8 cellular contexts compared by ENCODE assay signal in genomic region chrX:9677098-9677739, GRCh38.
DNase-seq lines count a peak whose midpoint lies in the region; ATAC-seq and TF ChIP-seq lines count a peak whose summit lies in the region.

No MANE protein-coding gene starts in this region.

- H3K4me3 Mint-ChIP-seq in stimulated activated memory B cell treated with anti-CD40 and anti-IgM and Interleukin-4, amounts not matched to agents 10 μg/mL and 1 μg/mL and 100 μg/mL, for 72 hours, result peak overlapping the region; percentile 57

- H2AFZ ChIP-seq in GM23248, result no peak overlapping the region
- no peak overlapping the region for H2AFZ ChIP-seq in mesenchymal stem cell (ENCODE audit: low read depth, low read length)

- H3K4me1 ChIP-seq in GM23248 (ENCODE audit: insufficient read depth) (no peaks in the 10 kb centered on the region), colonic mucosa (no peaks in the 10 kb centered on the region), mesenchymal stem cell (ENCODE audit: control insufficient read depth, insufficient read depth, low read depth, low read length) (peaks cover 2% of the 10 kb centered on the region)

- no peak overlapping the region for H2BK5ac ChIP-seq in mesenchymal stem cell (ENCODE audit: low read depth, low read length, poor library complexity, severe bottlenecking)

- H3K14ac ChIP-seq in mesenchymal stem cell (ENCODE audit: low read length in 2 of 2), result no peak overlapping the region

- H2AK5ac ChIP-seq in mesenchymal stem cell (ENCODE audit: low read length, severe bottlenecking), result no peak overlapping the region

- no peak overlapping the region for H3K18ac ChIP-seq in mesenchymal stem cell (ENCODE audit: low read depth in 1 of 2, low read length in 2 of 2)

- DNase-seq in GM23248 (peak; percentile 23), MV-4-11 (lab: John Stamatoyannopoulos, UW) (peak; percentile 82), colonic mucosa (peak; percentile 70), NCI-H774 (lab: John Stamatoyannopoulos, UW) (no peak), mesenchymal stem cell (no peak), UCSD-AML1 (lab: John Stamatoyannopoulos, UW; ENCODE audit: unreplicated experiment) (no peak)

- no peak overlapping the region for H3K23ac ChIP-seq in mesenchymal stem cell (ENCODE audit: low read length in 2 of 2)

- no peaks in the 10 kb centered on the region for H3K9me2 ChIP-seq in GM23248 (ENCODE audit: insufficient read depth)

- no peaks in the 10 kb centered on the region for H3K27me3 Mint-ChIP-seq in stimulated activated memory B cell treated with anti-CD40 and anti-IgM and Interleukin-4, amounts not matched to agents 10 μg/mL and 1 μg/mL and 100 μg/mL, for 72 hours

- H3K27ac ChIP-seq in GM23248 (no peak overlapping the region), colonic mucosa (peak overlapping the region; percentile 53), mesenchymal stem cell (ENCODE audit: low read length, poor library complexity, severe bottlenecking) (no peak overlapping the region)

- peak overlapping the region; percentile 89 for H3K27ac Mint-ChIP-seq in stimulated activated memory B cell treated with anti-CD40 and anti-IgM and Interleukin-4, amounts not matched to agents 10 μg/mL and 1 μg/mL and 100 μg/mL, for 72 hours

- no peak overlapping the region for H3K4me3 ChIP-seq in GM23248
- H3K4me3 ChIP-seq in colonic mucosa, result no peak overlapping the region
- H3K4me3 ChIP-seq in mesenchymal stem cell (ENCODE audit: insufficient read depth in 1 of 2, low read depth in 1 of 2, low read length in 2 of 2), result no peak overlapping the region

- no peak overlapping the region for H2BK12ac ChIP-seq in mesenchymal stem cell (ENCODE audit: low read length in 2 of 2)

- H2BK15ac ChIP-seq in mesenchymal stem cell (ENCODE audit: low read depth, poor library complexity, severe bottlenecking), result no peak overlapping the region

- peaks cover 6% of the 10 kb centered on the region for H3K9me3 Mint-ChIP-seq in stimulated activated memory B cell treated with anti-CD40 and anti-IgM and Interleukin-4, amounts not matched to agents 10 μg/mL and 1 μg/mL and 100 μg/mL, for 72 hours

- H3K4ac ChIP-seq in mesenchymal stem cell (ENCODE audit: low read depth in 1 of 2, low read length in 2 of 2), result no peak overlapping the region

- peaks cover 5% of the 10 kb centered on the region for H3K79me1 ChIP-seq in mesenchymal stem cell (replicated peaks; ENCODE audit: low read length, poor library complexity, severe bottlenecking)

- peaks cover 24% of the 10 kb centered on the region for H3K4me1 Mint-ChIP-seq in stimulated activated memory B cell treated with anti-CD40 and anti-IgM and Interleukin-4, amounts not matched to agents 10 μg/mL and 1 μg/mL and 100 μg/mL, for 72 hours

- H3K9me3 ChIP-seq in GM23248 (ENCODE audit: low read depth), result no peaks in the 10 kb centered on the region
- H3K9me3 ChIP-seq in colonic mucosa, result no peaks in the 10 kb centered on the region
- no peaks in the 10 kb centered on the region for H3K9me3 ChIP-seq in mesenchymal stem cell (ENCODE audit: control insufficient read depth, low read length)

- no peaks in the 10 kb centered on the region for H4K20me1 ChIP-seq in GM23248 (ENCODE audit: insufficient read depth)

- peaks cover 17% of the 10 kb centered on the region for H3K36me3 Mint-ChIP-seq in stimulated activated memory B cell treated with anti-CD40 and anti-IgM and Interleukin-4, amounts not matched to agents 10 μg/mL and 1 μg/mL and 100 μg/mL, for 72 hours

- H3K79me2 ChIP-seq in GM23248 (ENCODE audit: insufficient read depth), result no peaks in the 10 kb centered on the region

- 79 to 86% methylated on average over 6 to 7 of the region's 7 CpGs for WGBS in GM23248 (ENCODE audit: low coverage in 1 of 2, low lambda C conversion rate in 2 of 2, missing lambda C conversion rate in 2 of 2), 2 experiments
- 100% methylated on average over 1 of the region's 7 CpGs for WGBS in mesenchymal stem cell

- no peaks in the 10 kb centered on the region for H3K27me3 ChIP-seq in GM23248 (replicated peaks; ENCODE audit: insufficient read depth)
- H3K27me3 ChIP-seq in colonic mucosa, result no peaks in the 10 kb centered on the region
- H3K27me3 ChIP-seq in mesenchymal stem cell (ENCODE audit: control insufficient read depth in 1 of 2, insufficient read depth in 1 of 2, low read length in 2 of 2), result no peaks in the 10 kb centered on the region

- H3K4me2 ChIP-seq in GM23248 (ENCODE audit: unreplicated experiment), result no peak overlapping the region
- no peak overlapping the region for H3K4me2 ChIP-seq in mesenchymal stem cell (ENCODE audit: low read length, poor library complexity, severe bottlenecking)

- H3K36me3 ChIP-seq in GM23248 (ENCODE audit: low read depth) (no peaks in the 10 kb centered on the region), colonic mucosa (no peaks in the 10 kb centered on the region), mesenchymal stem cell (ENCODE audit: control insufficient read depth in 1 of 2, insufficient read depth in 2 of 2, low read depth in 1 of 2, low read length in 2 of 2) (peaks cover 0 to 12% of the 10 kb centered on the region in 2 experiments)

- ATAC-seq in GM18520 (IDR thresholded peaks at IDR 0.05; ENCODE audit: unreplicated experiment), result peak; percentile 98
- ATAC-seq in stimulated activated memory B cell treated with anti-CD40 and anti-IgM and Interleukin-4, amounts not matched to agents 10 μg/mL and 1 μg/mL and 100 μg/mL, for 72 hours, result peak; percentile 98

- in situ Hi-C loops in GM23248 (cut with MboI), result no loop called here

- H4K8ac ChIP-seq in mesenchymal stem cell (ENCODE audit: low read length), result no peak overlapping the region

- H3F3A ChIP-seq in GM23248 (ENCODE audit: insufficient read depth), result no peaks in the 10 kb centered on the region

- intact Hi-C loops in colonic mucosa (cut with DNase I), result no loop called here

- no peak overlapping the region for H3K9ac ChIP-seq in GM23248
- no peak overlapping the region for H3K9ac ChIP-seq in colonic mucosa (ENCODE audit: low read depth in 2 of 2, low read length in 2 of 2)
- no peak overlapping the region for H3K9ac ChIP-seq in mesenchymal stem cell (ENCODE audit: low read length)

- no peak overlapping the region for H2BK120ac ChIP-seq in mesenchymal stem cell (ENCODE audit: low read depth, low read length)

- no peak overlapping the region for H4K91ac ChIP-seq in mesenchymal stem cell (ENCODE audit: low read length)

- no peak for TF ChIP-seq CTCF in colonic mucosa (IDR thresholded peaks at IDR 0.05)

Comparison
In these comparisons a context has a peak if more than half of its experiments do, and no peak if none do; other contexts are left out.
1. DNase-seq: peak in GM23248 (single experiment), MV-4-11 (single experiment) and colonic mucosa (single experiment); none in NCI-H774 (single experiment), mesenchymal stem cell (single experiment) and UCSD-AML1 (single experiment).